In genomic region chr4:113641025-113641431, GRCh38 we compare ENCODE assay signal across 1 cellular context.
TF ChIP-seq lines count a peak whose summit lies in the region.

No MANE protein-coding gene starts in this region.

TF ChIP-seq in GM23338, 12 proteins besides CTCF, POLR2A, EP300 and RAD21 (continued from another document):
- no peak for TF ChIP-seq ETS1 (IDR thresholded peaks at IDR 0.05)
- no peak for TF ChIP-seq REST (IDR thresholded peaks at IDR 0.05; ENCODE audit: unreplicated experiment)
- TF ChIP-seq ZNF114 (CRISPR knock-in tag; IDR thresholded peaks at IDR 0.05), result no peak
- TF ChIP-seq POLR2AphosphoS5 (IDR thresholded peaks at IDR 0.05; ENCODE audit: low read depth), result no peak
- TF ChIP-seq NANOG (IDR thresholded peaks at IDR 0.05; ENCODE audit: borderline replicate concordance), result no peak
- TF ChIP-seq CREB1 (CRISPR knock-in tag; IDR thresholded peaks at IDR 0.05; ENCODE audit: low read depth), result no peak
- TF ChIP-seq ZNF331 (CRISPR knock-in tag; IDR thresholded peaks at IDR 0.05; ENCODE audit: low read depth), result no peak
- no peak for TF ChIP-seq EZH2 (IDR thresholded peaks at IDR 0.05; ENCODE audit: low read depth, unreplicated experiment)
